In genomic region chr9:136586391-136586790, GRCh38 we compare ENCODE assay signal across 13 cellular contexts.
"Had no signal": no experiment of that assay in that cellular context is flagged by ENCODE, and none has a peak within 500 bp of the region (broad histone marks: within the 10 kb centered on the region; RNA-seq: fewer than 3 reads in every experiment).

No MANE protein-coding gene starts in this region.

- H3K27me3 Mint-ChIP-seq: stimulated activated naive CD8-positive, alpha-beta T cell treated with anti-CD3 and anti-CD28 coated beads, Interleukin-15, amount 100 ng/mL, for 72 hours had no signal

- H3K36me3 ChIP-seq: pancreas, uterus had no signal

- H3K9me3 Mint-ChIP-seq: activated T-cell treated with anti-CD3 and anti-CD28 coated beads, Interleukin-2, amount 50 U/mL, for 4 hours; memory B cell; neural crest cell; stimulated activated naive CD8-positive, alpha-beta T cell treated with anti-CD3 and anti-CD28 coated beads, Interleukin-15, amount 100 ng/mL, for 72 hours had no signal

- H3K27ac ChIP-seq: foreskin keratinocyte, pancreas, testis had no signal

- H3K4me1 ChIP-seq: foreskin keratinocyte had no signal

- FAIRE-seq: endothelial cell of umbilical vein, pancreas had no signal

- H3K27me3 ChIP-seq: pancreas, testis, uterus had no signal

- DNase-seq: activated CD4-positive, alpha-beta T cell treated with anti-CD3 and anti-CD28 coated beads for 1 hour; activated CD4-positive, alpha-beta T cell treated with anti-CD3 and anti-CD28 coated beads, Interleukin-2, amount 50 U/mL, for 48 hours; activated gamma-delta T cell treated with Interleukin-2 at 50 U/mL for 16 hours; activated T-cell treated with anti-CD3 and anti-CD28 coated beads, Interleukin-2, amount 50 U/mL, for 4 hours; foreskin keratinocyte; stimulated activated CD4-positive, alpha-beta T cell treated with anti-CD3 and anti-CD28 coated beads, Interleukin-4, amount 100 ng/mL, for 4 hours; stimulated activated naive CD8-positive, alpha-beta T cell treated with anti-CD3 and anti-CD28 coated beads, Interleukin-15, amount 100 ng/mL, for 72 hours had no signal

- H3K9me3 ChIP-seq: pancreas, testis, uterus had no signal

- H3K4me3 Mint-ChIP-seq: activated T-cell treated with anti-CD3 and anti-CD28 coated beads, Interleukin-2, amount 50 U/mL, for 4 hours; memory B cell; stimulated activated naive CD8-positive, alpha-beta T cell treated with anti-CD3 and anti-CD28 coated beads, Interleukin-15, amount 100 ng/mL, for 72 hours had no signal

- H3K4me3 ChIP-seq: pancreas, testis, uterus had no signal

- H3K27ac Mint-ChIP-seq: memory B cell; stimulated activated naive CD8-positive, alpha-beta T cell treated with anti-CD3 and anti-CD28 coated beads, Interleukin-15, amount 100 ng/mL, for 72 hours had no signal

- H3K36me3 Mint-ChIP-seq: memory B cell had no signal

- ATAC-seq: activated T-cell treated with anti-CD3 and anti-CD28 coated beads, Interleukin-2, amount 50 U/mL, for 4 hours; stimulated activated naive CD8-positive, alpha-beta T cell treated with anti-CD3 and anti-CD28 coated beads, Interleukin-15, amount 100 ng/mL, for 72 hours had no signal
